In genomic region chr11:77590194-77590591, GRCh38 we compare ENCODE assay signal across 8 cellular contexts. TPM values are rescaled to one million over a fixed set of nuclear protein-coding genes. Genes with fewer than 3 reads are reported as not detected.
A peak's percentile ranks its signal among the peaks of the same experiment; 100 is the strongest.
DNase-seq lines count a peak whose midpoint lies in the region; ATAC-seq, FAIRE-seq and TF ChIP-seq lines count a peak whose summit lies in the region.

No MANE protein-coding gene starts in this region.

- TF ChIP-seq CTCF in left ventricle myocardium inferior (IDR thresholded peaks at IDR 0.05; ENCODE audit: borderline replicate concordance) (no peak), pancreas (IDR thresholded peaks at IDR 0.05) (no peak)

- intact Hi-C loops in left ventricle myocardium inferior (cut with micrococcal nuclease) (no loop called here), pancreas (cut with DNase I) (no loop called here)

- H3K27me3 ChIP-seq in adipocyte (replicated peaks; ENCODE audit: control insufficient read depth, insufficient read depth, low read length) (no peaks in the 10 kb centered on the region), left ventricle myocardium inferior (ENCODE audit: low read depth) (no peaks in the 10 kb centered on the region), pancreas (no peaks in the 10 kb centered on the region)

- peak overlapping the region; percentile 86 for H3K4me3 ChIP-seq in adipocyte (ENCODE audit: low read length)
- H3K4me3 ChIP-seq in left ventricle myocardium inferior = peak overlapping the region; percentile 78
- peak overlapping the region; percentile 43 to 85 (median 53) for H3K4me3 ChIP-seq in pancreas

- ATAC-seq in GM19397 (IDR thresholded peaks at IDR 0.05; ENCODE audit: unreplicated experiment) (peak; percentile 26), pancreas (peak; percentile 46 to 69 (median 52))

- H3K27ac ChIP-seq in left ventricle myocardium inferior (replicated peaks) (peak overlapping the region; percentile 79), pancreas (peak overlapping the region; percentile 76 to 95 (median 82))

- H3K4me1 ChIP-seq in adipocyte (ENCODE audit: control insufficient read depth, insufficient read depth, low read length) = peaks cover 30% of the 10 kb centered on the region
- H3K4me1 ChIP-seq in left ventricle myocardium inferior = peaks cover 25% of the 10 kb centered on the region
- H3K4me1 ChIP-seq in pancreas = peaks cover 0 to 8% (median 7%) of the 10 kb centered on the region in 3 donors

- DNase-seq in C1 segment of cervical spinal cord (lab: John Stamatoyannopoulos, UW) (peak in 11 of 14 donors; percentile 25 to 82 (median 57)), NCI-H1105 (lab: John Stamatoyannopoulos, UW) (peak; percentile 46), adipocyte (ENCODE audit: low read depth) (peak; percentile 48), left ventricle myocardium inferior (peak; percentile 19), pancreas (peak in 4 of 6 donors; percentile 41 to 85 (median 56)), retina (no peak), T-helper 9 cell (no peak)

- H3K36me3 ChIP-seq in adipocyte (ENCODE audit: control insufficient read depth, insufficient read depth, low read length, severe bottlenecking) = no peaks in the 10 kb centered on the region
- H3K36me3 ChIP-seq in left ventricle myocardium inferior = no peaks in the 10 kb centered on the region
- no peaks in the 10 kb centered on the region for H3K36me3 ChIP-seq in pancreas

- no peak for FAIRE-seq in pancreas (lab: Jason Lieb, UNC)

- peak overlapping the region; percentile 89 for H3K9ac ChIP-seq in adipocyte (ENCODE audit: low read length)

- 0 to 1% methylated on average over 25 of the region's 25 CpGs for WGBS in pancreas, 2 donors

- H3K9me3 ChIP-seq in adipocyte (ENCODE audit: control insufficient read depth, low read length) = no peaks in the 10 kb centered on the region
- no peaks in the 10 kb centered on the region for H3K9me3 ChIP-seq in left ventricle myocardium inferior (replicated peaks)
- no peaks in the 10 kb centered on the region for H3K9me3 ChIP-seq in pancreas

RNA-seq across cellular contexts. Expression of gene AQP11, which starts 0.4 kb away (rescaled TPM):
- total RNA-seq in left ventricle myocardium inferior = 0.69 TPM
- total RNA-seq in pancreas = 1 to 10 TPM in 3 of 6 donors, under 1 TPM in 3; 0.41 to 2.3 (median 1.2) TPM
- under 1 TPM; 0.53 to 0.99 TPM for polyA plus RNA-seq in pancreas

RNA-seq across cellular contexts. Expression of gene CLNS1A, which starts 47.4 kb away (rescaled TPM):
- 80.7 TPM for total RNA-seq in left ventricle myocardium inferior
- 10 to 100 TPM; 47.6 to 65.8 (median 54.9) TPM for total RNA-seq in pancreas
- 10 to 100 TPM; 31.1 to 46.7 TPM for polyA plus RNA-seq in pancreas

Comparison
In these comparisons a context has a peak if more than half of its experiments do, and no peak if none do; other contexts are left out.
1. DNase-seq: peak in C1 segment of cervical spinal cord (11 of 14), NCI-H1105 (single experiment), adipocyte (single experiment), left ventricle myocardium inferior (single experiment) and pancreas (4 of 6); none in retina (single experiment) and T-helper 9 cell (single experiment).
2. Peak in every context shown above with its lines, with median percentiles within 50 percentile points of each other: H3K4me3 ChIP-seq.